27 cellular contexts compared by ENCODE assay signal in the genomic region with DNA sequence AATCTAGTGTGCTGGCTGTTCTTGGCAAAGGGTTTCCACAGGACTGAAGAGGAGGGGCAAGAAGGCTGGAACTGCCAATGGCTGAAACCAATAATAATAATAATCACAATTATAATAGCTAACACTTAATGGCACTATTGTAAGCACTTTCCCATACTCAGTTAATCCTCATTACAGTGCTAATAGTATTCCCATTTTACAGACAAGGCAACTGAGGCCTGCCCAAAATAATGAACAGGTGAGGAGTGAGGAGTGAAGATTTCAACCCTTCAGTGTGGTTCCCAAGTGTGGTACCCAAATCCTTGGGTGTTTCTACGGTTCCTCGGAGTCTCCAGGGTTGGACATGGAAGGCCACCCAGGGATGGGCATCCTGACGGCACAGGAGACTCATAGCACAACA.
"Had no signal": no experiment of that assay in that cellular context is flagged by ENCODE, and none has a peak within 500 bp of the region (broad histone marks: within the 10 kb centered on the region; RNA-seq: fewer than 3 reads in every experiment).

No MANE protein-coding gene starts in this region.

- ATAC-seq: activated T-helper 17 cell treated with anti-CD3 and anti-CD28 coated beads, Interleukin-2, amount 50 U/mL, for 72 hours; Panc1; Right ventricle myocardium inferior; T-cell had no signal

- H3K9me3 Mint-ChIP-seq: activated B cell treated with CpG ODN at 0.5 μM for 24 hours; activated naive CD4-positive, alpha-beta T cell treated with anti-CD3 and anti-CD28 coated beads for 36 hours; activated T-helper 17 cell treated with anti-CD3 and anti-CD28 coated beads, Interleukin-2, amount 50 U/mL, for 72 hours; T-cell had no signal

- H3K27ac Mint-ChIP-seq: activated B cell treated with CpG ODN at 0.5 μM for 24 hours; activated CD4-positive, alpha-beta T cell treated with anti-CD3 and anti-CD28 coated beads, Interleukin-2, amount 10 ng/mL, durations not matched to agents 24 days and 14 days; activated naive CD4-positive, alpha-beta T cell treated with anti-CD3 and anti-CD28 coated beads for 36 hours had no signal

- H3K27me3 Mint-ChIP-seq: activated B cell treated with CpG ODN at 0.5 μM for 24 hours; activated CD4-positive, alpha-beta T cell treated with anti-CD3 and anti-CD28 coated beads, Interleukin-2, amount 10 ng/mL, durations not matched to agents 24 days and 14 days; activated naive CD8-positive, alpha-beta T cell; activated T-helper 17 cell treated with anti-CD3 and anti-CD28 coated beads, Interleukin-2, amount 50 U/mL, for 72 hours; T-cell had no signal

- DNase-seq: activated B cell treated with CpG ODN at 0.5 μM for 24 hours; activated CD4-positive, alpha-beta T cell treated with anti-CD3 and anti-CD28 coated beads for 1 hour; activated CD4-positive, alpha-beta T cell treated with anti-CD3 and anti-CD28 coated beads, Interleukin-2, amount 10 ng/mL, durations not matched to agents 24 days and 14 days; activated CD4-positive, alpha-beta T cell treated with anti-CD3 and anti-CD28 coated beads, Interleukin-2, amount 50 U/mL, for 48 hours; activated gamma-delta T cell; activated naive CD4-positive, alpha-beta T cell treated with anti-CD3 and anti-CD28 coated beads for 36 hours; adrenal gland; anterior cingulate cortex; KG1; NCI-H1092; NCI-H1417 treated with DMSO at 0.1 percent for 48 hours; NCI-H1694; NCI-H2029; NCI-H2107; NCI-H2171 treated with DMSO at 0.1 percent for 48 hours; NCI-H226; NCI-H526; NK-92 treated with Interleukin-12 subunit alpha and Interleukin-12 subunit beta, amount 100 ng/mL, for 24 hours; OCI-M1; RPMI8226; T-cell; T-helper 2 cell; T1000 had no signal

- H3K36me3 Mint-ChIP-seq: activated naive CD8-positive, alpha-beta T cell had no signal

- H3K4me3 Mint-ChIP-seq: activated B cell treated with CpG ODN at 0.5 μM for 24 hours; activated CD4-positive, alpha-beta T cell treated with anti-CD3 and anti-CD28 coated beads, Interleukin-2, amount 10 ng/mL, durations not matched to agents 24 days and 14 days; activated naive CD4-positive, alpha-beta T cell treated with anti-CD3 and anti-CD28 coated beads for 36 hours; activated naive CD8-positive, alpha-beta T cell; activated T-helper 17 cell treated with anti-CD3 and anti-CD28 coated beads, Interleukin-2, amount 50 U/mL, for 72 hours; T-cell had no signal
